Comparison of ENCODE assay signal across 1 cellular context in genomic region chr9:79656127-79656526, GRCh38.
TF ChIP-seq lines count a peak whose summit lies in the region.

No MANE protein-coding gene starts in this region.

TF ChIP-seq in SK-N-SH, 30 proteins besides CTCF, POLR2A, EP300 and RAD21 (continued from another document):
- TF ChIP-seq RCOR1 (IDR thresholded peaks at IDR 0.05; ENCODE audit: low read length), result peak; percentile 88
- no peak for TF ChIP-seq SIN3A (IDR thresholded peaks at IDR 0.05; ENCODE audit: borderline replicate concordance, low read depth, low read length)
- no peak; the same call in 1 of the 2 replicates for TF ChIP-seq MXI1 (IDR thresholded peaks at IDR 0.05; ENCODE audit: low read depth, low read length)
- no peak for TF ChIP-seq ELF1 (IDR thresholded peaks at IDR 0.05)
- TF ChIP-seq RFX5 (IDR thresholded peaks at IDR 0.05; ENCODE audit: low read length), result no peak
- TF ChIP-seq GATA2 (CRISPR knock-in tag; IDR thresholded peaks at IDR 0.05), result peak; percentile 83
- no peak for TF ChIP-seq NFIC (IDR thresholded peaks at IDR 0.05; ENCODE audit: borderline replicate concordance)
